ENCODE assay signal across 30 cellular contexts in genomic region chr20:32588040-32588439, GRCh38.
"Had no signal": no experiment of that assay in that cellular context is flagged by ENCODE, and none has a peak within 500 bp of the region (broad histone marks: within the 10 kb centered on the region; RNA-seq: fewer than 3 reads in every experiment).

No MANE protein-coding gene starts in this region.

- H3K9me3 ChIP-seq: MG63, SJCRH30 had no signal

- H3K36me3 Mint-ChIP-seq: activated CD8-positive, alpha-beta memory T cell treated with anti-CD3 and anti-CD28 coated beads, Interleukin-2, amount 10 ng/mL, durations not matched to agents 7 days and 5 days; activated naive CD8-positive, alpha-beta T cell had no signal

- H3K27me3 Mint-ChIP-seq: activated naive CD8-positive, alpha-beta T cell had no signal

- H3K9me3 Mint-ChIP-seq: activated CD4-positive, alpha-beta memory T cell treated with anti-CD3 and anti-CD28 coated beads, Interleukin-2, amount 10 ng/mL, durations not matched to agents 7 days and 5 days; activated naive CD4-positive, alpha-beta T cell treated with anti-CD3 and anti-CD28 coated beads, Interleukin-2, amount 10 ng/mL, durations not matched to agents 7 days and 5 days had no signal

- H3K27ac Mint-ChIP-seq: activated CD4-positive, alpha-beta memory T cell treated with anti-CD3 and anti-CD28 coated beads, Interleukin-2, amount 10 ng/mL, durations not matched to agents 7 days and 5 days; activated CD4-positive, alpha-beta T cell treated with anti-CD3 and anti-CD28 coated beads for 36 hours; activated CD8-positive, alpha-beta memory T cell treated with anti-CD3 and anti-CD28 coated beads, Interleukin-2, amount 10 ng/mL, durations not matched to agents 7 days and 5 days; activated naive CD4-positive, alpha-beta T cell treated with anti-CD3 and anti-CD28 coated beads, Interleukin-2, amount 10 ng/mL, durations not matched to agents 7 days and 5 days; activated naive CD8-positive, alpha-beta T cell had no signal

- H3K27ac ChIP-seq: brain microvascular endothelial cell, SJCRH30, SK-N-MC had no signal

- ATAC-seq: activated CD4-positive, alpha-beta T cell treated with anti-CD3 and anti-CD28 coated beads for 36 hours; activated CD4-positive, CD25-positive, alpha-beta regulatory T cell treated with anti-CD3 and anti-CD28 coated beads, Interleukin-2, amount 50 U/mL, for 24 hours; activated CD8-positive, alpha-beta memory T cell treated with anti-CD3 and anti-CD28 coated beads, Interleukin-2, amount 10 ng/mL, durations not matched to agents 7 days and 5 days; Panc1 had no signal

- H3K4me1 ChIP-seq: SJCRH30 had no signal

- H3K36me3 ChIP-seq: brain microvascular endothelial cell, MG63, SJCRH30 had no signal

- DNase-seq: activated CD4-positive, alpha-beta memory T cell treated with anti-CD3 and anti-CD28 coated beads, Interleukin-2, amount 10 ng/mL, durations not matched to agents 7 days and 5 days; activated CD4-positive, alpha-beta T cell treated with anti-CD3 and anti-CD28 coated beads for 36 hours; activated CD8-positive, alpha-beta memory T cell treated with anti-CD3 and anti-CD28 coated beads for 24 hours; activated CD8-positive, alpha-beta memory T cell treated with anti-CD3 and anti-CD28 coated beads, Interleukin-2, amount 10 ng/mL, durations not matched to agents 7 days and 5 days; activated CD8-positive, alpha-beta memory T cell treated with anti-CD3 and anti-CD28 coated beads, Interleukin-2, amount 50 U/mL, for 48 hours; activated effector memory CD4-positive, alpha-beta T cell treated with Interleukin-2 at 50 U/mL for 16 hours; activated naive CD4-positive, alpha-beta T cell treated with anti-CD3 and anti-CD28 coated beads, Interleukin-2, amount 10 ng/mL, durations not matched to agents 7 days and 5 days; activated T-cell treated with anti-CD3 and anti-CD28 coated beads, Interleukin-2, amount 50 U/mL, for 48 hours; amniotic stem cell; aorta; brain microvascular endothelial cell; central memory CD4-positive, alpha-beta T cell; Kasumi-1; MG63; NCI-H1048; NCI-H1105 treated with DMSO at 0.1 percent for 48 hours; NCI-H1436; NCI-H1694; NCI-H1930; NCI-H2081 treated with DMSO at 0.1 percent for 48 hours; NCI-H226; NCI-H446 treated with DMSO at 0.1 percent for 48 hours; NCI-H524; SHP77; SJCRH30; T1000 had no signal

- H3K4me3 Mint-ChIP-seq: activated CD4-positive, alpha-beta memory T cell treated with anti-CD3 and anti-CD28 coated beads, Interleukin-2, amount 10 ng/mL, durations not matched to agents 7 days and 5 days; activated CD4-positive, alpha-beta T cell treated with anti-CD3 and anti-CD28 coated beads for 36 hours; activated CD8-positive, alpha-beta memory T cell treated with anti-CD3 and anti-CD28 coated beads, Interleukin-2, amount 10 ng/mL, durations not matched to agents 7 days and 5 days; activated naive CD4-positive, alpha-beta T cell treated with anti-CD3 and anti-CD28 coated beads, Interleukin-2, amount 10 ng/mL, durations not matched to agents 7 days and 5 days; activated naive CD8-positive, alpha-beta T cell had no signal

- H3K4me3 ChIP-seq: MG63, SJCRH30, SK-N-MC had no signal
